In genomic region chr16:78146807-78147206, GRCh38 we compare ENCODE assay signal across 21 cellular contexts. TPM values are rescaled to one million over a fixed set of nuclear protein-coding genes. Genes with fewer than 3 reads are reported as not detected.
DNase-seq lines count a peak whose midpoint lies in the region; ATAC-seq, FAIRE-seq and TF ChIP-seq lines count a peak whose summit lies in the region.
"Had no signal": no experiment of that assay in that cellular context is flagged by ENCODE, and none has a peak within 500 bp of the region (broad histone marks: within the 10 kb centered on the region; RNA-seq: fewer than 3 reads in every experiment).

No MANE protein-coding gene starts in this region.

- no peaks in the 10 kb centered on the region for H3K36me3 ChIP-seq in HepG2 (replicated peaks in 1 of 2; ENCODE audit: control insufficient read depth in 1 of 2, insufficient read depth in 2 of 2, low read length in 2 of 2)
- H3K36me3 ChIP-seq in right lobe of liver: no peaks in the 10 kb centered on the region
- no peaks in the 10 kb centered on the region for H3K36me3 ChIP-seq in endodermal cell (ENCODE audit: control insufficient read depth, insufficient read depth, low read length)
- H3K36me3 ChIP-seq: BLaER1 treated with 17β-estradiol and CSF1 and Interleukin-3, amounts not matched to agents 10 nM and 100 nM had no signal

- H3K4me2 ChIP-seq in HepG2 (ENCODE audit: low read depth, low read length): no peak overlapping the region
- H3K4me2 ChIP-seq: BLaER1 treated with 17β-estradiol and CSF1 and Interleukin-3, amounts not matched to agents 10 nM and 100 nM; GM23338; KMS-11 had no signal

- H4K20me1 ChIP-seq in HepG2 (ENCODE audit: insufficient read depth, low read length): no peaks in the 10 kb centered on the region
- H4K20me1 ChIP-seq: BLaER1 treated with 17β-estradiol and CSF1 and Interleukin-3, amounts not matched to agents 10 nM and 100 nM had no signal

- H3K27me3 ChIP-seq in HepG2 (ENCODE audit: control insufficient read depth in 1 of 2, insufficient read depth in 2 of 2, low read length in 2 of 2): no peaks in the 10 kb centered on the region
- H3K27me3 ChIP-seq in right lobe of liver: no peaks in the 10 kb centered on the region
- no peaks in the 10 kb centered on the region for H3K27me3 ChIP-seq in endodermal cell (ENCODE audit: control insufficient read depth, insufficient read depth, low read length, poor library complexity, severe bottlenecking)
- H3K27me3 ChIP-seq: BLaER1 treated with 17β-estradiol and CSF1 and Interleukin-3, amounts not matched to agents 10 nM and 100 nM had no signal

- no peak for TF ChIP-seq POLR2A in HepG2 (IDR thresholded peaks at IDR 0.05; ENCODE audit: insufficient read depth in 1 of 2, low read depth in 2 of 2, low read length in 2 of 2)
- no peak for TF ChIP-seq POLR2A in right lobe of liver (IDR thresholded peaks at IDR 0.05)

- no peaks in the 10 kb centered on the region for H3K9me3 ChIP-seq in HepG2 (ENCODE audit: low read length)
- no peaks in the 10 kb centered on the region for H3K9me3 ChIP-seq in right lobe of liver
- H3K9me3 ChIP-seq in endodermal cell (ENCODE audit: control insufficient read depth, low read length): no peaks in the 10 kb centered on the region
- H3K9me3 ChIP-seq: BLaER1 treated with 17β-estradiol and CSF1 and Interleukin-3, amounts not matched to agents 10 nM and 100 nM had no signal

- H3K79me2 ChIP-seq in HepG2 (ENCODE audit: insufficient read depth, low read length): no peaks in the 10 kb centered on the region

- H3K36me3 Mint-ChIP-seq in endodermal cell (ENCODE audit: low read depth) (peaks cover 5% of the 10 kb centered on the region), nephron progenitor cell (ENCODE audit: low read depth) (peaks cover 21% of the 10 kb centered on the region)

- H3K9ac ChIP-seq in HepG2 (ENCODE audit: insufficient read depth, low read depth, low read length) (no peak overlapping the region), endodermal cell (ENCODE audit: extremely low read depth, low read length, poor library complexity, severe bottlenecking) (no peak overlapping the region)
- H3K9ac ChIP-seq: BLaER1 treated with 17β-estradiol and CSF1 and Interleukin-3, amounts not matched to agents 10 nM and 100 nM; KMS-11 had no signal

- H3K4me1 ChIP-seq in HepG2 (ENCODE audit: insufficient read depth, low read length) (no peaks in the 10 kb centered on the region), right lobe of liver (peaks cover 0 to 1% (median 0%) of the 10 kb centered on the region in 4 donors), endodermal cell (ENCODE audit: control insufficient read depth, insufficient read depth, low read length) (peaks cover 16% of the 10 kb centered on the region)

- TF ChIP-seq RAD21 in HepG2 (CRISPR knock-in tag; IDR thresholded peaks at IDR 0.05): no peak

- ATAC-seq in HepG2: no peak
- ATAC-seq in right lobe of liver: no peak
- no peak for ATAC-seq in GM19035 (IDR thresholded peaks at IDR 0.05; ENCODE audit: unreplicated experiment)
- no peak for ATAC-seq in HG03457 (IDR thresholded peaks at IDR 0.05; ENCODE audit: unreplicated experiment)
- ATAC-seq: CD8-positive, alpha-beta T cell; GM23338 had no signal

- H3K27me3 Mint-ChIP-seq in endodermal cell (ENCODE audit: insufficient read depth): peaks cover 4% of the 10 kb centered on the region
- no peaks in the 10 kb centered on the region for H3K27me3 Mint-ChIP-seq in nephron progenitor cell (ENCODE audit: low read depth, poor library complexity)
- H3K27me3 Mint-ChIP-seq: B cell, IgD-negative memory B cell had no signal

- TF ChIP-seq EP300 in HepG2 (IDR thresholded peaks at IDR 0.05; ENCODE audit: low read depth in 2 of 2, low read length in 2 of 2) (no peak), HepG2 (CRISPR knock-in tag; IDR thresholded peaks at IDR 0.05; ENCODE audit: borderline replicate concordance) (no peak)

- DNase-seq in HepG2 (ENCODE audit: low spot score) (no peak), right lobe of liver (no peak), endodermal cell (no peak), nephron progenitor cell (no peak), NCI-H345 treated with DMSO at 0.1 percent for 48 hours (lab: John Stamatoyannopoulos, UW; ENCODE audit: unreplicated experiment) (no peak)
- DNase-seq: 8988T; Calu3; CD8-positive, alpha-beta T cell; GDM1; HCEC 1CT had no signal

- in situ Hi-C loops in HepG2 (cut with HindIII; ENCODE audit: extremely low pct_ligation_motif_present, low pct_unique_long_range_greater_than_20kb): no loop called here

- intact Hi-C loops in HepG2 (cut with micrococcal nuclease; ENCODE audit: unreplicated experiment): no loop called here
- intact Hi-C loops in right lobe of liver (cut with DNase I): loop anchor here in 1 of 2 donors (10.0 kb wide), 1 partner anchor 78 kb away; no protein-coding TSS in a partner anchor

- H3K27ac Mint-ChIP-seq in endodermal cell: no peak overlapping the region
- H3K27ac Mint-ChIP-seq in nephron progenitor cell: peak overlapping the region; percentile 97
- H3K27ac Mint-ChIP-seq: B cell; CD8-positive, alpha-beta T cell; GM23338; IgD-negative memory B cell had no signal

- H3K4me3 Mint-ChIP-seq in endodermal cell (no peak overlapping the region), nephron progenitor cell (no peak overlapping the region)
- H3K4me3 Mint-ChIP-seq: B cell; CD8-positive, alpha-beta T cell; GM23338; IgD-negative memory B cell had no signal

- H3K9me3 Mint-ChIP-seq in endodermal cell: no peaks in the 10 kb centered on the region
- peaks cover 3% of the 10 kb centered on the region for H3K9me3 Mint-ChIP-seq in nephron progenitor cell
- H3K9me3 Mint-ChIP-seq: CD8-positive, alpha-beta T cell; IgD-negative memory B cell had no signal

- no TSS peak for BruUV-seq in HepG2 (replicated peaks; lab: Mats Ljungman, UMichigan)

- H3K27ac ChIP-seq in HepG2 (ENCODE audit: extremely low read length, insufficient read depth, low read length): no peak overlapping the region
- no peak overlapping the region for H3K27ac ChIP-seq in right lobe of liver
- H3K27ac ChIP-seq in endodermal cell (ENCODE audit: low read depth, low read length): no peak overlapping the region
- H3K27ac ChIP-seq: BLaER1 treated with 17β-estradiol and CSF1 and Interleukin-3, amounts not matched to agents 10 nM and 100 nM; HL-60; KMS-11 had no signal

- H2AFZ ChIP-seq in HepG2 (ENCODE audit: low read length): no peak overlapping the region
- H2AFZ ChIP-seq: GM23338 had no signal

- CTCF ChIA-PET in HepG2 (lab: Yijun Ruan, JAX; ENCODE audit: low intra/inter-chr PET ratio, low total read pairs): no interaction called here

- no peak overlapping the region for H3K4me3 ChIP-seq in HepG2 (replicated peaks in 1 of 3; ENCODE audit: insufficient read depth in 1 of 3, low read depth in 2 of 3, low read length in 3 of 3)
- H3K4me3 ChIP-seq in right lobe of liver: no peak overlapping the region
- peak overlapping the region; percentile 12 for H3K4me3 ChIP-seq in endodermal cell (ENCODE audit: low read length)
- H3K4me3 ChIP-seq: BLaER1 treated with 17β-estradiol and CSF1 and Interleukin-3, amounts not matched to agents 10 nM and 100 nM; GM23338 had no signal

- TF ChIP-seq CTCF in HepG2 (CRISPR knock-in tag; IDR thresholded peaks at IDR 0.05): no peak
- no peak for TF ChIP-seq CTCF in right lobe of liver (IDR thresholded peaks at IDR 0.05)
- no peak for TF ChIP-seq CTCF in endodermal cell (conservative IDR thresholded peaks at IDR 0.05)
- TF ChIP-seq CTCF in nephron progenitor cell (IDR thresholded peaks at IDR 0.05): no peak

- WGBS in HepG2 (ENCODE audit: low lambda C conversion rate): 80% methylated on average over 5 of the region's 5 CpGs
- 77% methylated on average over 5 of the region's 5 CpGs for WGBS in right lobe of liver (ENCODE audit: insufficient coverage, low coverage, low lambda C conversion rate, missing lambda C conversion rate)
- WGBS in endodermal cell (ENCODE audit: insufficient coverage in 1 of 2, insufficient read length in 1 of 2), 2 experiments: 89 to 98% methylated on average over 5 of the region's 5 CpGs

- H3K4me1 Mint-ChIP-seq in endodermal cell: peaks cover 25% of the 10 kb centered on the region
- H3K4me1 Mint-ChIP-seq in nephron progenitor cell: peaks cover 30% of the 10 kb centered on the region
- H3K4me1 Mint-ChIP-seq: B cell, GM23338 had no signal

- FAIRE-seq in HepG2 (lab: Jason Lieb, UNC): no peak
- FAIRE-seq: GM12892, GM18507, H54 had no signal

- POLR2A ChIA-PET in HepG2 (lab: Yijun Ruan, JAX): no interaction called here

TF ChIP-seq in HepG2, 621 proteins besides CTCF, POLR2A, EP300 and RAD21 (continues in another document):
- TF ChIP-seq CREB1 (IDR thresholded peaks at IDR 0.05) (no peak), CREB1 (CRISPR knock-in tag; IDR thresholded peaks at IDR 0.05) (no peak), MAFF (IDR thresholded peaks at IDR 0.05; ENCODE audit: low read depth, low read length) (peak; percentile 71), SIN3B (IDR thresholded peaks at IDR 0.05; ENCODE audit: low read length) (no peak), ZFY (CRISPR knock-in tag; IDR thresholded peaks at IDR 0.05) (no peak), ZNF431 (CRISPR knock-in tag; IDR thresholded peaks at IDR 0.05; ENCODE audit: borderline replicate concordance, low read depth) (no peak)

RNA-seq across cellular contexts. Expression of gene WWOX, which starts 47.4 kb away (rescaled TPM):
- 37.4 and 38.4 TPM in 2 replicates for total RNA-seq in HepG2 (2016; rRNA removed; fragmentation: Illumina TruSeq; extraction: Trizol)
- total RNA-seq in HepG2 (2016; cell fraction: cytosol; rRNA removed; fragmentation: Illumina TruSeq; extraction: Trizol; ENCODE audit: low read depth): 28.6 and 30.1 TPM in 2 replicates
- total RNA-seq in HepG2 (2016; cell fraction: insoluble cytoplasmic fraction; rRNA removed; fragmentation: Illumina TruSeq; extraction: Trizol): 33.0 and 44.5 TPM in 2 replicates
- total RNA-seq in HepG2 (2016; cell fraction: membrane; rRNA removed; fragmentation: Illumina TruSeq; extraction: Trizol): 27.1 and 28.3 TPM in 2 replicates
- 57.3 and 68.9 TPM in 2 replicates for total RNA-seq in HepG2 (2016; cell fraction: nucleus; rRNA removed; fragmentation: Illumina TruSeq; extraction: Trizol)
- 9.1 and 9.2 TPM in 2 replicates for polyA plus RNA-seq in HepG2 (2011; rRNA removed)
- 10.3 and 11.0 TPM in 2 replicates for polyA plus RNA-seq in HepG2 (2011; cell fraction: cytosol; rRNA removed)
- 13.4 and 16.3 TPM in 2 replicates for polyA plus RNA-seq in HepG2 (2011; cell fraction: nucleus; rRNA removed)
- polyA plus RNA-seq in HepG2 (2012): 12.3 and 16.1 TPM in 2 replicates
- 19.9 and 21.6 TPM in 2 replicates for polyA plus RNA-seq in HepG2 (2016; cell fraction: cytosol; fragmentation: Illumina TruSeq; extraction: Trizol; ENCODE audit: low read depth)
- polyA plus RNA-seq in HepG2 (2016; cell fraction: insoluble cytoplasmic fraction; fragmentation: Illumina TruSeq; extraction: Trizol; ENCODE audit: low read depth): 30.1 and 30.5 TPM in 2 replicates
- 18.9 and 20.9 TPM in 2 replicates for polyA plus RNA-seq in HepG2 (2016; cell fraction: membrane; fragmentation: Illumina TruSeq; extraction: Trizol; ENCODE audit: low read depth)
- polyA plus RNA-seq in HepG2 (2016; cell fraction: nucleus; fragmentation: Illumina TruSeq; extraction: Trizol; ENCODE audit: insufficient read depth, low read depth): 21.5 and 23.3 TPM in 2 replicates
- 10.8 and 21.8 TPM in 2 replicates for polyA minus RNA-seq in HepG2 (2011; rRNA and poly(A)+ RNA removed; ENCODE audit: low replicate concordance)
- polyA minus RNA-seq in HepG2 (2011; cell fraction: cytosol; rRNA and poly(A)+ RNA removed): 7.3 and 12.1 TPM in 2 replicates
- polyA minus RNA-seq in HepG2 (2011; cell fraction: nucleus; rRNA and poly(A)+ RNA removed): 38.3 and 50.0 TPM in 2 replicates
- total RNA-seq in right lobe of liver: 10 to 100 TPM; 13.0 to 24.3 (median 16.5) TPM
- total RNA-seq in endodermal cell: 10 to 100 TPM; 30.0 to 35.4 TPM
- polyA plus RNA-seq in endodermal cell (2013, experiment 1 of 2): 28.1 TPM
- 29.5 TPM for polyA plus RNA-seq in endodermal cell (2013, experiment 2 of 2)
